1 cellular context compared by ENCODE assay signal in the genomic region with DNA sequence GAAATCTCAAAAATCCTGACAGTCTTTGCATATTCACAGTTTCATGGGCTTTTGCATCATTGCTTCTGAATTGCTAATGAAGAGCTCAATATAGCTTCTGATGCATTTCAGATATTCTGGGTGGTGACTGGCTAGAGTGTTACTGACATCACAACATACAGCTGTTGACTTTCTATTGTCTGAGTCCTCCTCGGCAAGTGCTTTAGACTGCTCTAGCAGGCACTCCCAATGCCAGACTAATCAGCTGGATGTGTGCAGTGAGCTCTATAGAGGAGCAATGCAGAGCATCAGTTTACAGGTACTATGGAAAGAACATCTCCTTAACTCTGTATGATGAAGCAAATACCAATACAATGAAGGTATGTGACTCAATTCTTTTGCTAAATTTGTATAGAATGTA.
TF ChIP-seq lines count a peak whose summit lies in the region.

No MANE protein-coding gene starts in this region.

TF ChIP-seq in GM12878, 131 proteins besides CTCF, POLR2A, EP300 and RAD21 (continued from another document):
- TF ChIP-seq, protein P1, sequence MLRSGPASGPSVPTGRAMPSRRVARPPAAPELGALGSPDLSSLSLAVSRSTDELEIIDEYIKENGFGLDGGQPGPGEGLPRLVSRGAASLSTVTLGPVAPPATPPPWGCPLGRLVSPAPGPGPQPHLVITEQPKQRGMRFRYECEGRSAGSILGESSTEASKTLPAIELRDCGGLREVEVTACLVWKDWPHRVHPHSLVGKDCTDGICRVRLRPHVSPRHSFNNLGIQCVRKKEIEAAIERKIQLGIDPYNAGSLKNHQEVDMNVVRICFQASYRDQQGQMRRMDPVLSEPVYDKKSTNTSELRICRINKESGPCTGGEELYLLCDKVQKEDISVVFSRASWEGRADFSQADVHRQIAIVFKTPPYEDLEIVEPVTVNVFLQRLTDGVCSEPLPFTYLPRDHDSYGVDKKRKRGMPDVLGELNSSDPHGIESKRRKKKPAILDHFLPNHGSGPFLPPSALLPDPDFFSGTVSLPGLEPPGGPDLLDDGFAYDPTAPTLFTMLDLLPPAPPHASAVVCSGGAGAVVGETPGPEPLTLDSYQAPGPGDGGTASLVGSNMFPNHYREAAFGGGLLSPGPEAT (IDR thresholded peaks at IDR 0.05; ENCODE audit: low read depth), result no peak
- TF ChIP-seq PML (IDR thresholded peaks at IDR 0.05; ENCODE audit: low read length), result no peak
